In the genomic region with DNA sequence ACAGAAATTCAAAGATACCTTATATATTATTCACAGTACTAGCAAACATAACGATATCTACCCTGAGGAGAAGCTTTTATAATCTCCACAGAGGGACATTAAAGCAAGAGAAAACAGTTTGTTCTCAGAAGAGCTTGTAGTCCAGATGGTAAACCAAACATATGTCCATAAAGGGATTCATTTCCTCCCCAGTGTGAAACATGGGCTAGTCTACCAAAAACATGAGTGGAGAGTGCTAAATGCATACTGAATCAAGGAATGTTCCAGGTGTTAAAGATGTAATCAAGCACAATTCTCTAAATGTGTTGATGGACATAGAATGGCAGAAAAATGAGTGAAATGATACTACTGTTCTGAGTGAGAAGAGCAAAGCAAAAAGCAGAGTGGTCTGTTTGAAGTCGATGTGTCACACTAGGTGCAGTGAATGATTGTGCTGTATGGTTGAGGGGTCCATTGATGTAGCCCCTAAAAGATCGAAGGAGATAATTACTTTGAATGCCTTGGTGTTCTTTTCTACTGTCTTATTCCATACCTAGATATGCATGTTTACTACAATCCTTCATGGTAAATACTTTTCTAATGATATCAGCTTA, we compare ENCODE assay signal across 20 cellular contexts. TPM values are rescaled to one million over a fixed set of nuclear protein-coding genes. Genes with fewer than 3 reads are reported as not detected.
"Had no signal": no experiment of that assay in that cellular context is flagged by ENCODE, and none has a peak within 500 bp of the region (broad histone marks: within the 10 kb centered on the region; RNA-seq: fewer than 3 reads in every experiment).

No MANE protein-coding gene starts in this region.

- ATAC-seq: activated CD8-positive, alpha-beta memory T cell treated with anti-CD3 and anti-CD28 coated beads, Interleukin-2, amount 10 ng/mL, durations not matched to agents 7 days and 5 days; effector memory CD8-positive, alpha-beta T cell; esophagus mucosa; natural killer cell; sciatic nerve; stimulated activated naive B cell treated with anti-CD40 and anti-IgM and Interleukin-4, amounts not matched to agents 10 μg/mL and 1 μg/mL and 100 μg/mL, for 72 hours had no signal

- H3K36me3 Mint-ChIP-seq: natural killer cell had no signal

- H3K4me3 Mint-ChIP-seq: activated B cell treated with CpG ODN at 0.5 μM for 24 hours; activated CD4-positive, alpha-beta memory T cell treated with anti-CD3 and anti-CD28 coated beads for 36 hours; activated CD8-positive, alpha-beta memory T cell treated with anti-CD3 and anti-CD28 coated beads, Interleukin-2, amount 10 ng/mL, durations not matched to agents 7 days and 5 days; activated naive CD8-positive, alpha-beta T cell treated with anti-CD3 and anti-CD28 coated beads for 36 hours; effector memory CD8-positive, alpha-beta T cell; natural killer cell; stimulated activated naive B cell treated with anti-CD40 and anti-IgM and Interleukin-4, amounts not matched to agents 10 μg/mL and 1 μg/mL and 100 μg/mL, for 72 hours had no signal

- H3K9me3 Mint-ChIP-seq: activated B cell treated with CpG ODN at 0.5 μM for 24 hours; activated CD4-positive, alpha-beta memory T cell treated with anti-CD3 and anti-CD28 coated beads for 36 hours; activated naive CD8-positive, alpha-beta T cell treated with anti-CD3 and anti-CD28 coated beads for 36 hours; effector memory CD8-positive, alpha-beta T cell; natural killer cell; stimulated activated naive B cell treated with anti-CD40 and anti-IgM and Interleukin-4, amounts not matched to agents 10 μg/mL and 1 μg/mL and 100 μg/mL, for 72 hours had no signal

- H3K27me3 Mint-ChIP-seq: activated B cell treated with CpG ODN at 0.5 μM for 24 hours; activated CD4-positive, alpha-beta memory T cell treated with anti-CD3 and anti-CD28 coated beads for 36 hours; activated CD8-positive, alpha-beta memory T cell treated with anti-CD3 and anti-CD28 coated beads, Interleukin-2, amount 10 ng/mL, durations not matched to agents 7 days and 5 days; activated naive CD8-positive, alpha-beta T cell treated with anti-CD3 and anti-CD28 coated beads for 36 hours; effector memory CD8-positive, alpha-beta T cell; stimulated activated naive B cell treated with anti-CD40 and anti-IgM and Interleukin-4, amounts not matched to agents 10 μg/mL and 1 μg/mL and 100 μg/mL, for 72 hours had no signal

- H3K27ac Mint-ChIP-seq: activated B cell treated with CpG ODN at 0.5 μM for 24 hours; activated CD4-positive, alpha-beta memory T cell treated with anti-CD3 and anti-CD28 coated beads for 36 hours; activated CD8-positive, alpha-beta memory T cell treated with anti-CD3 and anti-CD28 coated beads, Interleukin-2, amount 10 ng/mL, durations not matched to agents 7 days and 5 days; activated naive CD8-positive, alpha-beta T cell treated with anti-CD3 and anti-CD28 coated beads for 36 hours; effector memory CD8-positive, alpha-beta T cell; natural killer cell; stimulated activated naive B cell treated with anti-CD40 and anti-IgM and Interleukin-4, amounts not matched to agents 10 μg/mL and 1 μg/mL and 100 μg/mL, for 72 hours had no signal

- H3K4me1 Mint-ChIP-seq: activated B cell treated with CpG ODN at 0.5 μM for 24 hours; activated naive CD8-positive, alpha-beta T cell treated with anti-CD3 and anti-CD28 coated beads for 36 hours; natural killer cell; stimulated activated naive B cell treated with anti-CD40 and anti-IgM and Interleukin-4, amounts not matched to agents 10 μg/mL and 1 μg/mL and 100 μg/mL, for 72 hours had no signal

- DNase-seq: activated B cell treated with CpG ODN at 0.5 μM for 24 hours; activated CD4-positive, alpha-beta memory T cell treated with anti-CD3 and anti-CD28 coated beads for 36 hours; activated CD4-positive, alpha-beta T cell treated with anti-CD3 and anti-CD28 coated beads for 48 hours; activated CD8-positive, alpha-beta memory T cell treated with anti-CD3 and anti-CD28 coated beads, Interleukin-2, amount 10 ng/mL, durations not matched to agents 7 days and 5 days; activated naive CD8-positive, alpha-beta T cell treated with anti-CD3 and anti-CD28 coated beads for 36 hours; amniotic stem cell; dermis blood vessel endothelial cell; effector memory CD8-positive, alpha-beta T cell; midbrain; natural killer cell; small intestine; stimulated activated CD4-positive, alpha-beta T cell treated with anti-CD3 and anti-CD28 coated beads, Interleukin-2, amount 100 ng/mL, for 24 hours; stimulated activated naive B cell treated with anti-CD40 and anti-IgM and Interleukin-4, amounts not matched to agents 10 μg/mL and 1 μg/mL and 100 μg/mL, for 72 hours; testis; trophoblast cell had no signal

- FAIRE-seq: endothelial cell of umbilical vein, frontal cortex had no signal

RNA-seq across cellular contexts. Expression of a gene that starts 55.3 kb away (rescaled TPM):
- total RNA-seq: vagina had no signal
